Comparison of ENCODE assay signal across 27 cellular contexts in the genomic region with DNA sequence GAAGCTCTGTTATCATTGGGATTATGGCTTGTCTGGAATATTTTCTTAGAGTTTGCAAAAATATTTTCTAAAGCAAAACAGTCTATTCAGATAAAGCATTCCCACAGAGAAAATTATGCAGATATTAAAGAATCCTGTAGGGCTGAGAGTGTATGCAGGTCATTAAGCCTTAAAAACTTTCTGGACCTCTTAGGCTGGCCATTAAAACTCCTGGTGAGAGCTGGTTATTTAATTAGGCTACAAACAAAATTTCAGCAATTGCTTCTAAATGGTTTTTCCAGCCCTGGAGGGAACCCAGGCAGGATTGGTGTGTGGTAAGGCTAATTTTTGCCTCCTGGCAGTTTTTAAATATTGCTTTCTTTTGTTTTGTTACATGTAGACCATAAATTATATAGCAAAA. TPM values are rescaled to one million over a fixed set of nuclear protein-coding genes. Genes with fewer than 3 reads are reported as not detected.
"Had no signal": no experiment of that assay in that cellular context is flagged by ENCODE, and none has a peak within 500 bp of the region (broad histone marks: within the 10 kb centered on the region; RNA-seq: fewer than 3 reads in every experiment).

No MANE protein-coding gene starts in this region.

- H3K27ac ChIP-seq: neutrophil, ovary, parathyroid adenoma, psoas muscle, right lobe of liver, sigmoid colon, stomach, suprapubic skin, testis, tibial artery, transverse colon, upper lobe of right lung, uterus had no signal

- DNase-seq: naive thymus-derived CD8-positive, alpha-beta T cell; nephron progenitor cell; nucleus accumbens; ovary; posterior cingulate gyrus; psoas muscle; right cardiac atrium; right lobe of liver; sigmoid colon; small intestine; stimulated activated CD4-positive, alpha-beta T cell treated with anti-CD3 and anti-CD28 coated beads, Interleukin-15, amount 100 ng/mL, for 24 hours; stimulated activated CD4-positive, alpha-beta T cell treated with anti-CD3 and anti-CD28 coated beads, Interleukin-2, amount 100 ng/mL, for 24 hours; stimulated activated CD4-positive, alpha-beta T cell treated with anti-CD3 and anti-CD28 coated beads, Interleukin-2, amount 100 ng/mL, for 48 hours; stimulated activated CD4-positive, alpha-beta T cell treated with anti-CD3 and anti-CD28 coated beads, Interleukin-4, amount 100 ng/mL, for 24 hours; stimulated activated naive B cell treated with anti-CD40 and anti-IgM and Interleukin-4, amounts not matched to agents 10 μg/mL and 1 μg/mL and 100 μg/mL, for 72 hours; stimulated activated naive CD4-positive, alpha-beta T cell treated with Interleukin-2 at 50 U/mL for 16 hours; stomach; testis; tibial artery; transverse colon; upper lobe of right lung; uterus had no signal

- ATAC-seq: naive thymus-derived CD8-positive, alpha-beta T cell; natural killer cell treated with Interleukin-12 subunit alpha and Interleukin-12 subunit beta and Interleukin-15 and Interleukin-18, amount 100 ng/mL, for 72 hours; psoas muscle; right cardiac atrium; right lobe of liver; stimulated activated effector memory CD8-positive, alpha-beta T cell treated with anti-CD3 and anti-CD28 coated beads, Interleukin-12 subunit alpha, Interleukin-12 subunit beta, amount 100 ng/mL, for 72 hours; stimulated activated naive B cell treated with anti-CD40 and anti-IgM and Interleukin-4, amounts not matched to agents 10 μg/mL and 1 μg/mL and 100 μg/mL, for 72 hours; upper lobe of right lung had no signal

- H3K27me3 ChIP-seq: neutrophil, ovary, right lobe of liver, sigmoid colon, stomach, suprapubic skin, testis, tibial artery, transverse colon, upper lobe of right lung, uterus had no signal

- H3K9me3 ChIP-seq: neutrophil, ovary, psoas muscle, right lobe of liver, sigmoid colon, stomach, suprapubic skin, testis, tibial artery, transverse colon, upper lobe of right lung, uterus had no signal

- H3K4me3 ChIP-seq: ovary, psoas muscle, right lobe of liver, sigmoid colon, stomach, suprapubic skin, testis, tibial artery, transverse colon, upper lobe of right lung, uterus had no signal

- H3K79me2 ChIP-seq: parathyroid adenoma had no signal

- H3K36me3 ChIP-seq: neutrophil, ovary, right lobe of liver, sigmoid colon, stomach, suprapubic skin, tibial artery, transverse colon, upper lobe of right lung, uterus had no signal

- H2AFZ ChIP-seq: parathyroid adenoma had no signal

- H3K4me1 ChIP-seq: right lobe of liver, sigmoid colon, stomach, suprapubic skin, testis, tibial artery, transverse colon, upper lobe of right lung, uterus had no signal

RNA-seq across cellular contexts. Expression of a gene that starts 30.2 kb away (rescaled TPM):
- total RNA-seq: naive thymus-derived CD8-positive, alpha-beta T cell; natural killer cell treated with Interleukin-12 subunit alpha and Interleukin-12 subunit beta and Interleukin-15 and Interleukin-18, amount 100 ng/mL, for 72 hours had no signal
